Comparison of ENCODE assay signal across 18 cellular contexts in the genomic region with DNA sequence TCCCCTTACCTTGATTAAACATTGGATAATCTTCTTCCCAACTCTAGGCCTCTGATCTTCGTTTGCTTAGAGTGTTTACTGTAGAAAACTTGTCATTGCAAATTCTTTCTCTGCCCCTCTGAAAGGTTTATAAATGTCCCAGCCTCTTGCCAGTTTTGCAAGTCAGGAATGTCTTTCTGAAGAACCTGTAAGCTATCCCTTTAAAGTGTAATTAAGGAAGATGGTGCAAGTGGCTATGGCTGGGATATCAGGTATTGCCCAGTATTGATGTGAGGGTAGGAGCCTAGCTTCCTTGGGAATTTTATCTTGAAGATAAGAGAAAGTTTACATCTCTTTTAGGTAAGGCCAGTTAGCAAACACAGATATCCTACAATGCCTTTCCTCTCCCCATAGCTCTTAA.
"Had no signal": no experiment of that assay in that cellular context is flagged by ENCODE, and none has a peak within 500 bp of the region (broad histone marks: within the 10 kb centered on the region; RNA-seq: fewer than 3 reads in every experiment).

No MANE protein-coding gene starts in this region.

- H3K4me3 Mint-ChIP-seq: IgD-negative memory B cell had no signal

- H3K4me2 ChIP-seq: KMS-11, SK-N-SH had no signal

- H3K9ac ChIP-seq: KMS-11, SK-N-SH had no signal

- H3K9me3 Mint-ChIP-seq: IgD-negative memory B cell had no signal

- DNase-seq: Kasumi-1, MM.1S, NCI-H1092 treated with DMSO at 0.1 percent for 48 hours, NCI-H1436, NCI-H187, NCI-H2029, NCI-H2081 treated with DMSO at 0.1 percent for 48 hours, NCI-H2227 treated with DMSO at 0.1 percent for 48 hours, NCI-H524, NCI-H526 treated with DMSO at 0.1 percent for 48 hours, NCI-H774, Right ventricle myocardium superior, RPMI8226, SK-N-SH, SW 1271 had no signal

- H3K4me1 Mint-ChIP-seq: IgD-negative memory B cell had no signal

- H3K9me3 ChIP-seq: SK-N-SH had no signal

- H3K36me3 Mint-ChIP-seq: IgD-negative memory B cell had no signal

- H3K27ac Mint-ChIP-seq: IgD-negative memory B cell had no signal

- H3K27ac ChIP-seq: KMS-11 had no signal

- H3K4me3 ChIP-seq: K562 had no signal

- ATAC-seq: K562 had no signal
